16 cellular contexts compared by ENCODE assay signal in the genomic region with DNA sequence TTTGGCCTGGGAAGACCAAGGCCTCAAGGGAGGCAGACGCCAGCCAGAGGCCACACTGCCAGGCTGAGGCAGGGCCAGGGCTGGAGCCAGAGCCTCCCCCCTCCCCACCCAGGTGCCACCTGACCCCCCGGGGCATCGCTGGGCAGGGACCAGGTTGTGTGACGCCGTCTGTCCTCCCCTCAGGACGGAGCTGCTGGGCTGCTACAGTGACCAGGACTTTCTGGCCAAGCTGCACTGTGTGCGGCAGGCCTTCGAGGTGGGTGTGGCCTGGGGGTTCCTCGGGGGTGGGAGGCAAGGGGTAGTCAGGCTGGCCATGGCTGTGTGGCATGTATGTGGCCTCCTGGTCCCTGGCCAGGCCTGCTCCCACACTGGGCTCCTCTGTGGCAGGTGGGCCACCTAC. TPM values are rescaled to one million over a fixed set of nuclear protein-coding genes. Genes with fewer than 3 reads are reported as not detected.
DNase-seq lines count a peak whose midpoint lies in the region; ATAC-seq, FAIRE-seq and TF ChIP-seq lines count a peak whose summit lies in the region.
"Had no signal": no experiment of that assay in that cellular context is flagged by ENCODE, and none has a peak within 500 bp of the region (broad histone marks: within the 10 kb centered on the region; RNA-seq: fewer than 3 reads in every experiment).

No MANE protein-coding gene starts in this region.

- no peak for FAIRE-seq in HepG2 (lab: Jason Lieb, UNC)

- no peaks in the 10 kb centered on the region for H3K9me3 Mint-ChIP-seq in endodermal cell
- no peaks in the 10 kb centered on the region for H3K9me3 Mint-ChIP-seq in activated naive CD4-positive, alpha-beta T cell treated with anti-CD3 and anti-CD28 coated beads, Interleukin-2, amount 10 ng/mL, durations not matched to agents 7 days and 5 days
- H3K9me3 Mint-ChIP-seq: CD8-positive, alpha-beta T cell had no signal

- H2AFZ ChIP-seq in HepG2 (ENCODE audit: low read length): no peak overlapping the region

- DNase-seq in right lobe of liver (peak in 1 of 3 donors; percentile 47), HepG2 (ENCODE audit: low spot score) (no peak), endodermal cell (peak; percentile 31), spleen (peak; percentile 60)
- DNase-seq in effector CD4-positive, alpha-beta T cell: no peak
- no peak for DNase-seq in activated naive CD4-positive, alpha-beta T cell treated with anti-CD3 and anti-CD28 coated beads, Interleukin-2, amount 10 ng/mL, durations not matched to agents 7 days and 5 days
- DNase-seq: 8988T; Calu3; CD8-positive, alpha-beta T cell; DMS79 treated with DMSO at 0.1 percent for 48 hours; GF-D8; IMR-90; KBM-7 had no signal

- BruUV-seq in HepG2 (replicated peaks; lab: Mats Ljungman, UMichigan): no TSS peak

- H3K36me3 Mint-ChIP-seq in endodermal cell (ENCODE audit: low read depth): peaks cover 40% of the 10 kb centered on the region
- H3K36me3 Mint-ChIP-seq in activated naive CD4-positive, alpha-beta T cell treated with anti-CD3 and anti-CD28 coated beads, Interleukin-2, amount 10 ng/mL, durations not matched to agents 7 days and 5 days: peaks cover 15% of the 10 kb centered on the region

- H3K9me3 ChIP-seq in right lobe of liver (no peaks in the 10 kb centered on the region), HepG2 (ENCODE audit: low read length) (no peaks in the 10 kb centered on the region), endodermal cell (ENCODE audit: control insufficient read depth, low read length) (no peaks in the 10 kb centered on the region), spleen (no peaks in the 10 kb centered on the region)
- H3K9me3 ChIP-seq: BLaER1 treated with 17β-estradiol and CSF1 and Interleukin-3, amounts not matched to agents 10 nM and 100 nM; HAP-1 had no signal

- TF ChIP-seq RAD21 in HepG2 (CRISPR knock-in tag; IDR thresholded peaks at IDR 0.05): no peak

- POLR2A ChIA-PET in HepG2 (lab: Yijun Ruan, JAX): no interaction called here

- H3K4me3 ChIP-seq in right lobe of liver (no peak overlapping the region), HepG2 (replicated peaks in 1 of 3; ENCODE audit: insufficient read depth in 1 of 3, low read depth in 2 of 3, low read length in 3 of 3) (no peak overlapping the region), endodermal cell (ENCODE audit: low read length) (no peak overlapping the region), spleen (no peak overlapping the region)
- H3K4me3 ChIP-seq: BLaER1 treated with 17β-estradiol and CSF1 and Interleukin-3, amounts not matched to agents 10 nM and 100 nM; HAP-1 had no signal

- WGBS in right lobe of liver (ENCODE audit: insufficient coverage, low coverage, low lambda C conversion rate, missing lambda C conversion rate): no CpG with 5 or more reads among the region's 9 CpGs
- WGBS in HepG2 (ENCODE audit: low lambda C conversion rate): 93% methylated on average over 3 of the region's 9 CpGs
- WGBS in endodermal cell (ENCODE audit: insufficient coverage in 1 of 2, insufficient read length in 1 of 2), 2 experiments: 90 to 95% methylated on average over 4 to 9 of the region's 9 CpGs
- WGBS in spleen, 5 donors: 95 to 100% (median 98%) methylated on average over 6 to 9 of the region's 9 CpGs

- no peaks in the 10 kb centered on the region for H3K4me1 Mint-ChIP-seq in endodermal cell
- H3K4me1 Mint-ChIP-seq in activated naive CD4-positive, alpha-beta T cell treated with anti-CD3 and anti-CD28 coated beads, Interleukin-2, amount 10 ng/mL, durations not matched to agents 7 days and 5 days: peaks cover under 1% of the 10 kb centered on the region

- H3K9ac ChIP-seq in HepG2 (ENCODE audit: insufficient read depth, low read depth, low read length) (no peak overlapping the region), endodermal cell (ENCODE audit: extremely low read depth, low read length, poor library complexity, severe bottlenecking) (no peak overlapping the region)
- H3K9ac ChIP-seq: BLaER1 treated with 17β-estradiol and CSF1 and Interleukin-3, amounts not matched to agents 10 nM and 100 nM had no signal

- no peaks in the 10 kb centered on the region for H4K20me1 ChIP-seq in HepG2 (ENCODE audit: insufficient read depth, low read length)

- peaks cover 0 to 22% (median 10%) of the 10 kb centered on the region in 4 donors for H3K4me1 ChIP-seq in right lobe of liver
- H3K4me1 ChIP-seq in HepG2 (ENCODE audit: insufficient read depth, low read length): peaks cover 38% of the 10 kb centered on the region
- no peaks in the 10 kb centered on the region for H3K4me1 ChIP-seq in endodermal cell (ENCODE audit: control insufficient read depth, insufficient read depth, low read length)
- peaks cover 0 to 5% (median under 1%) of the 10 kb centered on the region in 6 donors for H3K4me1 ChIP-seq in spleen
- H3K4me1 ChIP-seq: HAP-1 had no signal

- H3K27me3 ChIP-seq in right lobe of liver (no peaks in the 10 kb centered on the region), HepG2 (ENCODE audit: control insufficient read depth in 1 of 2, insufficient read depth in 2 of 2, low read length in 2 of 2) (no peaks in the 10 kb centered on the region), endodermal cell (ENCODE audit: control insufficient read depth, insufficient read depth, low read length, poor library complexity, severe bottlenecking) (no peaks in the 10 kb centered on the region), spleen (replicated peaks in 1 of 7) (no peaks in the 10 kb centered on the region)
- H3K27me3 ChIP-seq: BLaER1 treated with 17β-estradiol and CSF1 and Interleukin-3, amounts not matched to agents 10 nM and 100 nM had no signal

- TF ChIP-seq POLR2A in right lobe of liver (IDR thresholded peaks at IDR 0.05): no peak
- TF ChIP-seq POLR2A in HepG2 (IDR thresholded peaks at IDR 0.05; ENCODE audit: insufficient read depth in 1 of 2, low read depth in 2 of 2, low read length in 2 of 2): no peak
- TF ChIP-seq POLR2A in spleen (IDR thresholded peaks at IDR 0.05): no peak

- no peaks in the 10 kb centered on the region for H3K27me3 Mint-ChIP-seq in endodermal cell (ENCODE audit: insufficient read depth)
- H3K27me3 Mint-ChIP-seq in activated naive CD4-positive, alpha-beta T cell treated with anti-CD3 and anti-CD28 coated beads, Interleukin-2, amount 10 ng/mL, durations not matched to agents 7 days and 5 days: no peaks in the 10 kb centered on the region

- H3K79me2 ChIP-seq in HepG2 (ENCODE audit: insufficient read depth, low read length): no peaks in the 10 kb centered on the region

- no peak overlapping the region for H3K4me2 ChIP-seq in HepG2 (ENCODE audit: low read depth, low read length)
- H3K4me2 ChIP-seq: BLaER1 treated with 17β-estradiol and CSF1 and Interleukin-3, amounts not matched to agents 10 nM and 100 nM had no signal

- in situ Hi-C loops in HepG2 (cut with HindIII; ENCODE audit: extremely low pct_ligation_motif_present, low pct_unique_long_range_greater_than_20kb): no loop called here

- no peak for TF ChIP-seq CTCF in right lobe of liver (IDR thresholded peaks at IDR 0.05)
- TF ChIP-seq CTCF in HepG2 (CRISPR knock-in tag; IDR thresholded peaks at IDR 0.05): no peak
- no peak for TF ChIP-seq CTCF in endodermal cell (conservative IDR thresholded peaks at IDR 0.05)
- no peak for TF ChIP-seq CTCF in spleen (IDR thresholded peaks at IDR 0.05 in 8 of 11, conservative IDR thresholded peaks at IDR 0.05 in 3 of 11)

- intact Hi-C loops in right lobe of liver (cut with DNase I) (no loop called here), HepG2 (cut with micrococcal nuclease; ENCODE audit: unreplicated experiment) (no loop called here), spleen (cut with DNase I; ENCODE audit: low total_unique reads) (no loop called here)

- H3K36me3 ChIP-seq in right lobe of liver (peaks cover 0 to 22% (median 0%) of the 10 kb centered on the region in 4 donors), HepG2 (replicated peaks in 1 of 2; ENCODE audit: control insufficient read depth in 1 of 2, insufficient read depth in 2 of 2, low read length in 2 of 2) (peaks cover 3 to 12% of the 10 kb centered on the region in 2 experiments; a peak in 3 of 5 replicates), endodermal cell (ENCODE audit: control insufficient read depth, insufficient read depth, low read length) (peaks cover 43% of the 10 kb centered on the region), spleen (peaks cover 0 to 95% (median 77%) of the 10 kb centered on the region in 6 donors)

- no peak for ATAC-seq in right lobe of liver
- no peak for ATAC-seq in HepG2
- ATAC-seq: CD8-positive, alpha-beta T cell had no signal

- H3K27ac ChIP-seq in right lobe of liver (peak overlapping the region in 2 of 3 donors; percentile 40 to 50), HepG2 (ENCODE audit: extremely low read length, insufficient read depth, low read length) (no peak overlapping the region), endodermal cell (ENCODE audit: low read depth, low read length) (no peak overlapping the region), spleen (no peak overlapping the region)
- H3K27ac ChIP-seq: BLaER1 treated with 17β-estradiol and CSF1 and Interleukin-3, amounts not matched to agents 10 nM and 100 nM; HL-60 had no signal

- CTCF ChIA-PET in HepG2 (lab: Yijun Ruan, JAX; ENCODE audit: low intra/inter-chr PET ratio, low total read pairs): no interaction called here
- CTCF ChIA-PET in activated naive CD4-positive, alpha-beta T cell treated with anti-CD3 and anti-CD28 coated beads, Interleukin-2, amount 10 ng/mL, durations not matched to agents 7 days and 5 days (lab: Charles Lee): no interaction called here

- TF ChIP-seq EP300 in HepG2 (IDR thresholded peaks at IDR 0.05; ENCODE audit: low read depth in 2 of 2, low read length in 2 of 2): no peak
- TF ChIP-seq EP300 in HepG2 (CRISPR knock-in tag; IDR thresholded peaks at IDR 0.05; ENCODE audit: borderline replicate concordance): no peak

- no peak overlapping the region for H3K4me3 Mint-ChIP-seq in endodermal cell
- no peak overlapping the region for H3K4me3 Mint-ChIP-seq in activated naive CD4-positive, alpha-beta T cell treated with anti-CD3 and anti-CD28 coated beads, Interleukin-2, amount 10 ng/mL, durations not matched to agents 7 days and 5 days
- H3K4me3 Mint-ChIP-seq: CD8-positive, alpha-beta T cell had no signal

- H3K27ac Mint-ChIP-seq in endodermal cell: no peak overlapping the region
- no peak overlapping the region for H3K27ac Mint-ChIP-seq in activated naive CD4-positive, alpha-beta T cell treated with anti-CD3 and anti-CD28 coated beads, Interleukin-2, amount 10 ng/mL, durations not matched to agents 7 days and 5 days
- H3K27ac Mint-ChIP-seq: CD8-positive, alpha-beta T cell had no signal

RNA-seq across cellular contexts. Expression of gene DOLPP1, which starts 17.9 kb away (rescaled TPM):
- total RNA-seq in right lobe of liver (10 to 100 TPM; 10.1 to 16.8 (median 13.3) TPM), HepG2 (2016; rRNA removed; fragmentation: Illumina TruSeq; extraction: Trizol) (15.1 and 34.1 TPM in 2 replicates), endodermal cell (10 to 100 TPM; 30.1 to 30.4 TPM), spleen (10 to 100 TPM in 2 of 7 donors, 1 to 10 TPM in 5; 6.0 to 10.1 (median 9.0) TPM)
- 4.4 and 4.8 TPM in 2 replicates for total RNA-seq in HepG2 (2016; cell fraction: cytosol; rRNA removed; fragmentation: Illumina TruSeq; extraction: Trizol; ENCODE audit: low read depth)
- 14.3 and 33.9 TPM in 2 replicates for total RNA-seq in HepG2 (2016; cell fraction: insoluble cytoplasmic fraction; rRNA removed; fragmentation: Illumina TruSeq; extraction: Trizol)
- 11.5 and 12.2 TPM in 2 replicates for total RNA-seq in HepG2 (2016; cell fraction: membrane; rRNA removed; fragmentation: Illumina TruSeq; extraction: Trizol)
- total RNA-seq in HepG2 (2016; cell fraction: nucleus; rRNA removed; fragmentation: Illumina TruSeq; extraction: Trizol): 27.9 and 34.5 TPM in 2 replicates
- polyA plus RNA-seq in HepG2 (2011; rRNA removed) (20.9 and 21.0 TPM in 2 replicates), spleen (1 to 10 TPM; 4.8 to 8.0 (median 5.1) TPM)
- 18.4 and 24.7 TPM in 2 replicates for polyA plus RNA-seq in HepG2 (2011; cell fraction: cytosol; rRNA removed)
- 17.8 and 22.4 TPM in 2 replicates for polyA plus RNA-seq in HepG2 (2011; cell fraction: nucleus; rRNA removed)
- polyA plus RNA-seq in HepG2 (2012): 7.5 and 9.0 TPM in 2 replicates
- 3.5 and 3.7 TPM in 2 replicates for polyA plus RNA-seq in HepG2 (2016; cell fraction: cytosol; fragmentation: Illumina TruSeq; extraction: Trizol; ENCODE audit: low read depth)
- polyA plus RNA-seq in HepG2 (2016; cell fraction: insoluble cytoplasmic fraction; fragmentation: Illumina TruSeq; extraction: Trizol; ENCODE audit: low read depth): 15.8 and 16.0 TPM in 2 replicates
- polyA plus RNA-seq in HepG2 (2016; cell fraction: membrane; fragmentation: Illumina TruSeq; extraction: Trizol; ENCODE audit: low read depth): 6.2 and 7.2 TPM in 2 replicates
- polyA plus RNA-seq in HepG2 (2016; cell fraction: nucleus; fragmentation: Illumina TruSeq; extraction: Trizol; ENCODE audit: insufficient read depth, low read depth): 48.2 and 51.4 TPM in 2 replicates
- 31.9 and 42.4 TPM in 2 replicates for polyA minus RNA-seq in HepG2 (2011; rRNA and poly(A)+ RNA removed; ENCODE audit: low replicate concordance)
- polyA minus RNA-seq in HepG2 (2011; cell fraction: cytosol; rRNA and poly(A)+ RNA removed): 9.3 and 12.5 TPM in 2 replicates
- polyA minus RNA-seq in HepG2 (2011; cell fraction: nucleus; rRNA and poly(A)+ RNA removed): 4.4 and 6.6 TPM in 2 replicates
- polyA plus RNA-seq in endodermal cell (2013, experiment 1 of 2): 28.6 TPM
- polyA plus RNA-seq in endodermal cell (2013, experiment 2 of 2): 25.3 TPM

RNA-seq across cellular contexts. Expression of gene MIGA2, which starts 26.6 kb away (rescaled TPM):
- total RNA-seq in right lobe of liver (10 to 100 TPM in 4 of 6 experiments, 1 to 10 TPM in 2; 9.1 to 16.4 (median 10.8) TPM), HepG2 (2016; rRNA removed; fragmentation: Illumina TruSeq; extraction: Trizol) (8.9 and 17.1 TPM in 2 replicates), endodermal cell (10 to 100 TPM; 41.4 to 41.5 TPM), spleen (10 to 100 TPM; 22.7 to 47.1 (median 34.4) TPM)
- 5.8 TPM in 2 replicates for total RNA-seq in HepG2 (2016; cell fraction: cytosol; rRNA removed; fragmentation: Illumina TruSeq; extraction: Trizol; ENCODE audit: low read depth)
- total RNA-seq in HepG2 (2016; cell fraction: insoluble cytoplasmic fraction; rRNA removed; fragmentation: Illumina TruSeq; extraction: Trizol): 8.3 and 17.7 TPM in 2 replicates
- 6.6 and 6.9 TPM in 2 replicates for total RNA-seq in HepG2 (2016; cell fraction: membrane; rRNA removed; fragmentation: Illumina TruSeq; extraction: Trizol)
- 22.2 and 26.2 TPM in 2 replicates for total RNA-seq in HepG2 (2016; cell fraction: nucleus; rRNA removed; fragmentation: Illumina TruSeq; extraction: Trizol)
- polyA plus RNA-seq in HepG2 (2011; rRNA removed) (10.8 and 12.2 TPM in 2 replicates), spleen (10 to 100 TPM; 20.2 to 34.5 (median 30.3) TPM)
- polyA plus RNA-seq in HepG2 (2011; cell fraction: cytosol; rRNA removed): 4.8 and 7.2 TPM in 2 replicates
- 118 and 145 TPM in 2 replicates for polyA plus RNA-seq in HepG2 (2011; cell fraction: nucleus; rRNA removed)
- polyA plus RNA-seq in HepG2 (2012): 3.9 and 9.8 TPM in 2 replicates
- polyA plus RNA-seq in HepG2 (2016; cell fraction: cytosol; fragmentation: Illumina TruSeq; extraction: Trizol; ENCODE audit: low read depth): 1.3 and 1.6 TPM in 2 replicates
- polyA plus RNA-seq in HepG2 (2016; cell fraction: insoluble cytoplasmic fraction; fragmentation: Illumina TruSeq; extraction: Trizol; ENCODE audit: low read depth): 5.8 and 6.3 TPM in 2 replicates
- polyA plus RNA-seq in HepG2 (2016; cell fraction: membrane; fragmentation: Illumina TruSeq; extraction: Trizol; ENCODE audit: low read depth): 3.4 and 4.3 TPM in 2 replicates
- polyA plus RNA-seq in HepG2 (2016; cell fraction: nucleus; fragmentation: Illumina TruSeq; extraction: Trizol; ENCODE audit: insufficient read depth, low read depth): 44.0 and 50.8 TPM in 2 replicates
- 17.4 and 26.1 TPM in 2 replicates for polyA minus RNA-seq in HepG2 (2011; rRNA and poly(A)+ RNA removed; ENCODE audit: low replicate concordance)
- polyA minus RNA-seq in HepG2 (2011; cell fraction: cytosol; rRNA and poly(A)+ RNA removed): 4.4 and 5.0 TPM in 2 replicates
- polyA minus RNA-seq in HepG2 (2011; cell fraction: nucleus; rRNA and poly(A)+ RNA removed): 18.5 and 19.6 TPM in 2 replicates
- polyA plus RNA-seq in endodermal cell (2013, experiment 1 of 2): 23.0 TPM
- 17.8 TPM for polyA plus RNA-seq in endodermal cell (2013, experiment 2 of 2)

RNA-seq across cellular contexts. Expression of gene SH3GLB2, which starts 34.9 kb away (rescaled TPM):
- total RNA-seq in right lobe of liver (10 to 100 TPM; 23.7 to 28.3 (median 24.7) TPM), HepG2 (2016; rRNA removed; fragmentation: Illumina TruSeq; extraction: Trizol) (10.5 and 24.0 TPM in 2 replicates), endodermal cell (10 to 100 TPM; 86.9 to 98.1 TPM), spleen (10 to 100 TPM; 69.1 to 87.3 (median 75.9) TPM)
- 5.7 and 6.3 TPM in 2 replicates for total RNA-seq in HepG2 (2016; cell fraction: cytosol; rRNA removed; fragmentation: Illumina TruSeq; extraction: Trizol; ENCODE audit: low read depth)
- 10.1 and 22.9 TPM in 2 replicates for total RNA-seq in HepG2 (2016; cell fraction: insoluble cytoplasmic fraction; rRNA removed; fragmentation: Illumina TruSeq; extraction: Trizol)
- 9.8 and 12.3 TPM in 2 replicates for total RNA-seq in HepG2 (2016; cell fraction: membrane; rRNA removed; fragmentation: Illumina TruSeq; extraction: Trizol)
- 28.6 and 31.6 TPM in 2 replicates for total RNA-seq in HepG2 (2016; cell fraction: nucleus; rRNA removed; fragmentation: Illumina TruSeq; extraction: Trizol)
- polyA plus RNA-seq in HepG2 (2011; rRNA removed) (40.6 and 68.0 TPM in 2 replicates), spleen (100 to 1,000 TPM in 1 of 3 donors, 10 to 100 TPM in 2; 53.3 to 109 (median 77.8) TPM)
- polyA plus RNA-seq in HepG2 (2011; cell fraction: cytosol; rRNA removed): 23.7 and 25.8 TPM in 2 replicates
- polyA plus RNA-seq in HepG2 (2011; cell fraction: nucleus; rRNA removed): 356 and 393 TPM in 2 replicates
- 17.4 and 18.7 TPM in 2 replicates for polyA plus RNA-seq in HepG2 (2012)
- polyA plus RNA-seq in HepG2 (2016; cell fraction: cytosol; fragmentation: Illumina TruSeq; extraction: Trizol; ENCODE audit: low read depth): 7.5 and 8.5 TPM in 2 replicates
- polyA plus RNA-seq in HepG2 (2016; cell fraction: insoluble cytoplasmic fraction; fragmentation: Illumina TruSeq; extraction: Trizol; ENCODE audit: low read depth): 13.7 and 15.9 TPM in 2 replicates
- 11.0 and 13.2 TPM in 2 replicates for polyA plus RNA-seq in HepG2 (2016; cell fraction: membrane; fragmentation: Illumina TruSeq; extraction: Trizol; ENCODE audit: low read depth)
- 80.7 and 100 TPM in 2 replicates for polyA plus RNA-seq in HepG2 (2016; cell fraction: nucleus; fragmentation: Illumina TruSeq; extraction: Trizol; ENCODE audit: insufficient read depth, low read depth)
- polyA minus RNA-seq in HepG2 (2011; rRNA and poly(A)+ RNA removed; ENCODE audit: low replicate concordance): 29.6 and 163 TPM in 2 replicates
- 10.4 and 14.1 TPM in 2 replicates for polyA minus RNA-seq in HepG2 (2011; cell fraction: cytosol; rRNA and poly(A)+ RNA removed)
- 20.3 and 22.6 TPM in 2 replicates for polyA minus RNA-seq in HepG2 (2011; cell fraction: nucleus; rRNA and poly(A)+ RNA removed)
- polyA plus RNA-seq in endodermal cell (2013, experiment 1 of 2): 82.3 TPM
- polyA plus RNA-seq in endodermal cell (2013, experiment 2 of 2): 77.3 TPM

RNA-seq across cellular contexts. Expression of gene CRAT, which starts 47.5 kb away (rescaled TPM):
- 100 to 1,000 TPM in 4 of 6 experiments, 10 to 100 TPM in 2; 86.1 to 146 (median 104) TPM for total RNA-seq in right lobe of liver
- 26.6 and 29.3 TPM in 2 replicates for total RNA-seq in HepG2 (2016; rRNA removed; fragmentation: Illumina TruSeq; extraction: Trizol)
- 13.7 and 20.3 TPM in 2 replicates for total RNA-seq in HepG2 (2016; cell fraction: cytosol; rRNA removed; fragmentation: Illumina TruSeq; extraction: Trizol; ENCODE audit: low read depth)
- total RNA-seq in HepG2 (2016; cell fraction: insoluble cytoplasmic fraction; rRNA removed; fragmentation: Illumina TruSeq; extraction: Trizol): 24.5 and 28.0 TPM in 2 replicates
- total RNA-seq in HepG2 (2016; cell fraction: membrane; rRNA removed; fragmentation: Illumina TruSeq; extraction: Trizol): 27.1 and 32.0 TPM in 2 replicates
- total RNA-seq in HepG2 (2016; cell fraction: nucleus; rRNA removed; fragmentation: Illumina TruSeq; extraction: Trizol): 17.6 and 18.1 TPM in 2 replicates
- polyA plus RNA-seq in HepG2 (2011; rRNA removed): 26.1 and 31.1 TPM in 2 replicates
- polyA plus RNA-seq in HepG2 (2011; cell fraction: cytosol; rRNA removed): 21.4 and 24.4 TPM in 2 replicates
- 62.4 and 63.9 TPM in 2 replicates for polyA plus RNA-seq in HepG2 (2011; cell fraction: nucleus; rRNA removed)
- 32.3 and 32.7 TPM in 2 replicates for polyA plus RNA-seq in HepG2 (2012)
- polyA plus RNA-seq in HepG2 (2016; cell fraction: cytosol; fragmentation: Illumina TruSeq; extraction: Trizol; ENCODE audit: low read depth): 18.5 and 23.3 TPM in 2 replicates
- 27.2 and 34.4 TPM in 2 replicates for polyA plus RNA-seq in HepG2 (2016; cell fraction: insoluble cytoplasmic fraction; fragmentation: Illumina TruSeq; extraction: Trizol; ENCODE audit: low read depth)
- 26.8 and 32.7 TPM in 2 replicates for polyA plus RNA-seq in HepG2 (2016; cell fraction: membrane; fragmentation: Illumina TruSeq; extraction: Trizol; ENCODE audit: low read depth)
- polyA plus RNA-seq in HepG2 (2016; cell fraction: nucleus; fragmentation: Illumina TruSeq; extraction: Trizol; ENCODE audit: insufficient read depth, low read depth): 29.5 and 29.9 TPM in 2 replicates
- polyA minus RNA-seq in HepG2 (2011; rRNA and poly(A)+ RNA removed; ENCODE audit: low replicate concordance): 7.1 and 60.6 TPM in 2 replicates
- 24.5 and 25.6 TPM in 2 replicates for polyA minus RNA-seq in HepG2 (2011; cell fraction: cytosol; rRNA and poly(A)+ RNA removed)
- 11.7 and 16.0 TPM in 2 replicates for polyA minus RNA-seq in HepG2 (2011; cell fraction: nucleus; rRNA and poly(A)+ RNA removed)
- total RNA-seq in endodermal cell: 10 to 100 TPM; 17.2 to 17.5 TPM
- 25.3 TPM for polyA plus RNA-seq in endodermal cell (2013, experiment 1 of 2)
- polyA plus RNA-seq in endodermal cell (2013, experiment 2 of 2): 24.3 TPM
- 10 to 100 TPM; 14.9 to 32.3 (median 23.9) TPM for total RNA-seq in spleen
- 10 to 100 TPM in 1 of 3 donors, 1 to 10 TPM in 2; 5.7 to 11.8 (median 7.1) TPM for polyA plus RNA-seq in spleen

RNA-seq across cellular contexts. Expression of gene PTPA, which starts 48.2 kb away (rescaled TPM):
- total RNA-seq in right lobe of liver (100 to 1,000 TPM in 1 of 6 experiments, 10 to 100 TPM in 5; 55.4 to 123 (median 62.0) TPM), HepG2 (2016; rRNA removed; fragmentation: Illumina TruSeq; extraction: Trizol) (105 and 109 TPM in 2 replicates), endodermal cell (100 to 1,000 TPM; 134 to 139 TPM), spleen (100 to 1,000 TPM in 3 of 7 donors, 10 to 100 TPM in 4; 71.5 to 107 (median 88.9) TPM)
- total RNA-seq in HepG2 (2016; cell fraction: cytosol; rRNA removed; fragmentation: Illumina TruSeq; extraction: Trizol; ENCODE audit: low read depth): 13.7 and 14.3 TPM in 2 replicates
- 107 and 108 TPM in 2 replicates for total RNA-seq in HepG2 (2016; cell fraction: insoluble cytoplasmic fraction; rRNA removed; fragmentation: Illumina TruSeq; extraction: Trizol)
- total RNA-seq in HepG2 (2016; cell fraction: membrane; rRNA removed; fragmentation: Illumina TruSeq; extraction: Trizol): 42.5 and 49.9 TPM in 2 replicates
- total RNA-seq in HepG2 (2016; cell fraction: nucleus; rRNA removed; fragmentation: Illumina TruSeq; extraction: Trizol): 57.5 and 66.5 TPM in 2 replicates
- polyA plus RNA-seq in HepG2 (2011; rRNA removed) (79.3 and 86.0 TPM in 2 replicates), spleen (100 to 1,000 TPM in 1 of 3 donors, 10 to 100 TPM in 2; 38.8 to 104 (median 65.4) TPM)
- polyA plus RNA-seq in HepG2 (2011; cell fraction: cytosol; rRNA removed): 78.6 and 93.8 TPM in 2 replicates
- 64.7 and 73.4 TPM in 2 replicates for polyA plus RNA-seq in HepG2 (2011; cell fraction: nucleus; rRNA removed)
- 58.7 and 58.8 TPM in 2 replicates for polyA plus RNA-seq in HepG2 (2012)
- polyA plus RNA-seq in HepG2 (2016; cell fraction: cytosol; fragmentation: Illumina TruSeq; extraction: Trizol; ENCODE audit: low read depth): 12.7 and 14.2 TPM in 2 replicates
- polyA plus RNA-seq in HepG2 (2016; cell fraction: insoluble cytoplasmic fraction; fragmentation: Illumina TruSeq; extraction: Trizol; ENCODE audit: low read depth): 95.6 and 101 TPM in 2 replicates
- 35.2 and 36.7 TPM in 2 replicates for polyA plus RNA-seq in HepG2 (2016; cell fraction: membrane; fragmentation: Illumina TruSeq; extraction: Trizol; ENCODE audit: low read depth)
- 80.4 and 88.7 TPM in 2 replicates for polyA plus RNA-seq in HepG2 (2016; cell fraction: nucleus; fragmentation: Illumina TruSeq; extraction: Trizol; ENCODE audit: insufficient read depth, low read depth)
- polyA minus RNA-seq in HepG2 (2011; rRNA and poly(A)+ RNA removed; ENCODE audit: low replicate concordance): 104 and 215 TPM in 2 replicates
- 57.5 and 58.2 TPM in 2 replicates for polyA minus RNA-seq in HepG2 (2011; cell fraction: cytosol; rRNA and poly(A)+ RNA removed)
- polyA minus RNA-seq in HepG2 (2011; cell fraction: nucleus; rRNA and poly(A)+ RNA removed): 32.4 and 34.9 TPM in 2 replicates
- 105 TPM for polyA plus RNA-seq in endodermal cell (2013, experiment 1 of 2)
- polyA plus RNA-seq in endodermal cell (2013, experiment 2 of 2): 96.3 TPM

Comparison
In these comparisons a context has a peak if more than half of its experiments do, and no peak if none do; other contexts are left out.
1. H3K27ac ChIP-seq: peak in right lobe of liver (2 of 3); none in HepG2 (single experiment), endodermal cell (single experiment) and spleen (0 of 8).
2. DNase-seq: peak in endodermal cell (single experiment) and spleen (single experiment); none in HepG2 (single experiment), effector CD4-positive, alpha-beta T cell (single experiment) and activated naive CD4-positive, alpha-beta T cell treated with anti-CD3 and anti-CD28 coated beads, Interleukin-2, amount 10 ng/mL, durations not matched to agents 7 days and 5 days (single experiment).